ENCODE assay signal across 17 cellular contexts in genomic region chr1:116340506-116341240, GRCh38. TPM values are rescaled to one million over a fixed set of nuclear protein-coding genes. Genes with fewer than 3 reads are reported as not detected.
A peak's percentile ranks its signal among the peaks of the same experiment; 100 is the strongest.
DNase-seq lines count a peak whose midpoint lies in the region; ATAC-seq and TF ChIP-seq lines count a peak whose summit lies in the region.
"Had no signal": no experiment of that assay in that cellular context is flagged by ENCODE, and none has a peak within 500 bp of the region (broad histone marks: within the 10 kb centered on the region; RNA-seq: fewer than 3 reads in every experiment).

No MANE protein-coding gene starts in this region.

- H3K27ac ChIP-seq in breast epithelium (no peak overlapping the region), mammary epithelial cell (ENCODE audit: insufficient read depth, low read depth, low read length) (peak overlapping the region; percentile 85), suprapubic skin (peak overlapping the region; percentile 58)
- H3K27ac ChIP-seq: BLaER1 treated with 17β-estradiol and CSF1 and Interleukin-3, amounts not matched to agents 10 nM and 100 nM; Peyer's patch had no signal

- CTCF ChIA-PET in MCF 10A (lab: Yijun Ruan, JAX) (interaction anchor here (0.7 to 2.7 kb wide), 5 partner anchors 35 to 202 kb away, joined by 3 to 11 read pairs (median 6); no protein-coding TSS in a partner anchor), mammary epithelial cell (lab: Charles Lee; ENCODE audit: low non-redundant PET) (no interaction called here)

- H3K9me3 ChIP-seq in breast epithelium (no peaks in the 10 kb centered on the region), mammary epithelial cell (replicated peaks; ENCODE audit: insufficient read depth, low read length) (no peaks in the 10 kb centered on the region), suprapubic skin (no peaks in the 10 kb centered on the region)
- H3K9me3 ChIP-seq: BLaER1 treated with 17β-estradiol and CSF1 and Interleukin-3, amounts not matched to agents 10 nM and 100 nM; HAP-1; Peyer's patch had no signal

- H3K36me3 Mint-ChIP-seq in MCF 10A (ENCODE audit: insufficient read depth, unreplicated experiment), result no peaks in the 10 kb centered on the region
- H3K36me3 Mint-ChIP-seq: IgD-negative memory B cell had no signal

- BruUV-seq in MCF 10A (replicated peaks; lab: Mats Ljungman, UMichigan) (no TSS peak), mammary epithelial cell (replicated peaks; lab: Mats Ljungman, UMichigan) (no TSS peak)

- peak overlapping the region; percentile 39 for H3K9ac ChIP-seq in mammary epithelial cell (ENCODE audit: insufficient read depth, low read length)
- H3K9ac ChIP-seq: BLaER1 treated with 17β-estradiol and CSF1 and Interleukin-3, amounts not matched to agents 10 nM and 100 nM had no signal

- intact Hi-C loops in MCF 10A (cut with micrococcal nuclease) (loop anchor here (2.0 to 5.0 kb wide), 2 partner anchors 34 to 188 kb away; no protein-coding TSS in a partner anchor), breast epithelium (cut with DNase I; ENCODE audit: low total_unique reads) (no loop called here), mammary epithelial cell (cut with micrococcal nuclease) (loop anchor here (2.0 to 5.0 kb wide), 2 partner anchors 32 to 113 kb away; partner anchors contain the start of gene ATP1A1)

- H3K36me3 ChIP-seq in breast epithelium (no peaks in the 10 kb centered on the region), mammary epithelial cell (ENCODE audit: insufficient read depth, low read length) (no peaks in the 10 kb centered on the region), suprapubic skin (no peaks in the 10 kb centered on the region)
- H3K36me3 ChIP-seq: BLaER1 treated with 17β-estradiol and CSF1 and Interleukin-3, amounts not matched to agents 10 nM and 100 nM; HAP-1; Peyer's patch had no signal

- peak; percentile 92 for DNase-seq in MCF 10A (ENCODE audit: unreplicated experiment)
- DNase-seq in breast epithelium (ENCODE audit: low spot score in 2 of 2), result no peak
- peak; percentile 92 for DNase-seq in mammary epithelial cell
- peak; percentile 40 for DNase-seq in iris pigment epithelial cell (ENCODE audit: low read depth)
- DNase-seq in suprapubic skin (ENCODE audit: low spot score in 2 of 2), result no peak
- no peak for DNase-seq in NCI-H2196 (lab: John Stamatoyannopoulos, UW; ENCODE audit: unreplicated experiment)
- DNase-seq: NCI-H1048, NCI-H1694, NCI-H510A, NCI-H82, Peyer's patch, SHP77 treated with DMSO at 0.1 percent for 48 hours had no signal

- H2AFZ ChIP-seq in mammary epithelial cell (ENCODE audit: low read depth, low read length), result peak overlapping the region; percentile 25

- no peak overlapping the region for H3K4me3 ChIP-seq in breast epithelium
- no peak overlapping the region for H3K4me3 ChIP-seq in mammary epithelial cell (replicated peaks in 1 of 3; ENCODE audit: insufficient read depth in 1 of 3, low read depth in 2 of 3, low read length in 3 of 3)
- H3K4me3 ChIP-seq in suprapubic skin, result no peak overlapping the region
- H3K4me3 ChIP-seq: BLaER1 treated with 17β-estradiol and CSF1 and Interleukin-3, amounts not matched to agents 10 nM and 100 nM; HAP-1; Peyer's patch had no signal

- H3K4me2 ChIP-seq in mammary epithelial cell (ENCODE audit: insufficient read depth, low read depth, low read length), result peak overlapping the region; percentile 50
- H3K4me2 ChIP-seq: BLaER1 treated with 17β-estradiol and CSF1 and Interleukin-3, amounts not matched to agents 10 nM and 100 nM had no signal

- TF ChIP-seq EP300 in suprapubic skin (IDR thresholded peaks at IDR 0.05), result no peak

- H3K79me2 ChIP-seq in mammary epithelial cell (ENCODE audit: insufficient read depth, low read length), result no peaks in the 10 kb centered on the region

- peak overlapping the region; percentile 63 for H3K27ac Mint-ChIP-seq in MCF 10A (ENCODE audit: low read depth, unreplicated experiment)
- H3K27ac Mint-ChIP-seq: IgD-negative memory B cell had no signal

- peaks cover 19% of the 10 kb centered on the region for H3K4me1 Mint-ChIP-seq in MCF 10A (ENCODE audit: insufficient read depth, unreplicated experiment)

- no peaks in the 10 kb centered on the region for H3K27me3 Mint-ChIP-seq in MCF 10A (ENCODE audit: insufficient read depth, unreplicated experiment)

- 0% methylated on average over 1 of the region's 2 CpGs for WGBS in mammary epithelial cell (ENCODE audit: low coverage, missing lambda C conversion rate)
- WGBS in suprapubic skin, result 53% methylated on average over 2 of the region's 2 CpGs

- TF ChIP-seq POLR2A in breast epithelium (IDR thresholded peaks at IDR 0.05), result no peak
- TF ChIP-seq POLR2A in suprapubic skin (IDR thresholded peaks at IDR 0.05), result no peak

- dilution Hi-C loops in mammary epithelial cell (cut with HindIII; ENCODE audit: low sequenced_read_pairs), result loop anchor here (25.0 kb wide), 1 partner anchor 103 kb away; no protein-coding TSS in a partner anchor

- in situ Hi-C loops in mammary epithelial cell (cut with MboI; ENCODE audit: low sequenced_read_pairs in 2 of 2), result loop anchor here in 1 of 2 donors (25.0 kb wide), 2 partner anchors 103 to 178 kb away; no protein-coding TSS in a partner anchor

- TF ChIP-seq CTCF in MCF 10A (IDR thresholded peaks at IDR 0.05; ENCODE audit: unreplicated experiment), result no peak
- TF ChIP-seq CTCF in breast epithelium (IDR thresholded peaks at IDR 0.05), result no peak
- TF ChIP-seq CTCF in mammary epithelial cell (conservative IDR thresholded peaks at IDR 0.05 in 1 of 2, IDR thresholded peaks at IDR 0.05 in 1 of 2; ENCODE audit: extremely low read depth in 1 of 2, insufficient read depth in 1 of 2, low read depth in 1 of 2, low read length in 2 of 2), result no peak
- no peak for TF ChIP-seq CTCF in suprapubic skin (IDR thresholded peaks at IDR 0.05)

- peak overlapping the region; percentile 16 for H3K4me3 Mint-ChIP-seq in MCF 10A (ENCODE audit: unreplicated experiment)
- H3K4me3 Mint-ChIP-seq: IgD-negative memory B cell had no signal

- H3K4me1 ChIP-seq in breast epithelium (no peaks in the 10 kb centered on the region), mammary epithelial cell (ENCODE audit: insufficient read depth, low read length) (peaks cover 23% of the 10 kb centered on the region), suprapubic skin (peaks cover 15% of the 10 kb centered on the region)
- H3K4me1 ChIP-seq: BLaER1 treated with 17β-estradiol and CSF1 and Interleukin-3, amounts not matched to agents 10 nM and 100 nM had no signal

- H3K27me3 ChIP-seq in breast epithelium, result no peaks in the 10 kb centered on the region
- H3K27me3 ChIP-seq in mammary epithelial cell (ENCODE audit: insufficient read depth, low read length), result no peaks in the 10 kb centered on the region
- H3K27me3 ChIP-seq in suprapubic skin, result no peaks in the 10 kb centered on the region
- H3K27me3 ChIP-seq: BLaER1 treated with 17β-estradiol and CSF1 and Interleukin-3, amounts not matched to agents 10 nM and 100 nM; Peyer's patch had no signal

- no peaks in the 10 kb centered on the region for H4K20me1 ChIP-seq in mammary epithelial cell (ENCODE audit: insufficient read depth, low read length)
- H4K20me1 ChIP-seq: BLaER1 treated with 17β-estradiol and CSF1 and Interleukin-3, amounts not matched to agents 10 nM and 100 nM had no signal

- POLR2A ChIA-PET in MCF 10A (lab: Yijun Ruan, JAX), result interaction anchor here (0.6 to 7.6 kb wide), 13 partner anchors 8 to 209 kb away, joined by 3 to 110 read pairs (median 5); partner anchors contain the start of gene ATP1A1

- H3K9me3 Mint-ChIP-seq in MCF 10A (ENCODE audit: unreplicated experiment), result no peaks in the 10 kb centered on the region
- H3K9me3 Mint-ChIP-seq: IgD-negative memory B cell had no signal

- ATAC-seq in GM18907 (IDR thresholded peaks at IDR 0.05; ENCODE audit: unreplicated experiment), result no peak
- ATAC-seq in GM18867 (IDR thresholded peaks at IDR 0.05; ENCODE audit: unreplicated experiment), result no peak

RNA-seq across cellular contexts. Expression of gene ATP1A1, which starts 32.4 kb away (rescaled TPM):
- total RNA-seq in MCF 10A (2022), result 361 and 378 TPM in 2 replicates
- 100 to 1,000 TPM; 235 to 423 (median 331) TPM for total RNA-seq in breast epithelium
- 100 to 1,000 TPM; 359 to 505 TPM for total RNA-seq in mammary epithelial cell
- polyA plus RNA-seq in mammary epithelial cell, result 660 TPM
- 731 TPM for polyA minus RNA-seq in mammary epithelial cell
- 100 to 1,000 TPM; 556 to 703 (median 561) TPM for total RNA-seq in suprapubic skin

Comparison
In these comparisons a context has a peak if more than half of its experiments do, and no peak if none do; other contexts are left out.
1. DNase-seq: peak in MCF 10A (single experiment), mammary epithelial cell (single experiment) and iris pigment epithelial cell (single experiment); none in breast epithelium (0 of 2), suprapubic skin (0 of 2) and NCI-H2196 (single experiment).
2. H3K27ac ChIP-seq: peak in mammary epithelial cell (single experiment) and suprapubic skin (single experiment); none in breast epithelium (0 of 2).